Comparison of ENCODE assay signal across 8 cellular contexts in genomic region chr17:62626719-62627218, GRCh38. TPM values are rescaled to one million over a fixed set of nuclear protein-coding genes. Genes with fewer than 3 reads are reported as not detected.
DNase-seq lines count a peak whose midpoint lies in the region; ATAC-seq and TF ChIP-seq lines count a peak whose summit lies in the region.

No MANE protein-coding gene starts in this region.

- in situ Hi-C loops in SK-MEL-5 (cut with HindIII; ENCODE audit: low pct_unique_long_range_greater_than_20kb, low sequenced_read_pairs), result no loop called here

- no peak for TF ChIP-seq CTCF in epithelial cell of proximal tubule (conservative IDR thresholded peaks at IDR 0.05; ENCODE audit: low read depth, low read length)

- H3K4me3 ChIP-seq in epithelial cell of proximal tubule (ENCODE audit: low read depth, low read length), result peak overlapping the region; percentile 68

- DNase-seq in NOMO-1 (lab: John Stamatoyannopoulos, UW; ENCODE audit: unreplicated experiment in 2 of 2) (peak; percentile 33 to 39), NOMO-1 treated with dmso at 0.1 percent for 144 hours (lab: John Stamatoyannopoulos, UW; ENCODE audit: unreplicated experiment) (no peak), SK-MEL-5 (ENCODE audit: low read depth, low spot score) (peak; percentile 44), epithelial cell of proximal tubule (ENCODE audit: low read depth) (no peak), myocyte (ENCODE audit: low read depth) (peak; percentile 65), NCI-H2081 (lab: John Stamatoyannopoulos, UW) (no peak), DMS79 treated with DMSO at 0.1 percent for 48 hours (lab: John Stamatoyannopoulos, UW) (no peak)

- no peak for ATAC-seq in activated CD4-positive, CD25-positive, alpha-beta regulatory T cell treated with anti-CD3 and anti-CD28 coated beads, Interleukin-2, amount 50 U/mL, for 24 hours

RNA-seq across cellular contexts. Expression of gene MRC2, which starts 0.7 kb away (rescaled TPM):
- total RNA-seq in SK-MEL-5 (2014; rRNA removed; shearing (Covaris generic)), result 7.6 and 8.0 TPM in 2 replicates
- polyA plus RNA-seq in SK-MEL-5 (2015; cell fraction: cytosol; rRNA removed), result 18.8 and 25.2 TPM in 2 replicates
- 13.7 and 21.7 TPM in 2 replicates for polyA plus RNA-seq in SK-MEL-5 (2015; cell fraction: nucleus; rRNA removed)
- total RNA-seq in epithelial cell of proximal tubule (15.0 and 50.4 TPM in 2 replicates), myocyte (143 and 161 TPM in 2 replicates)
- 664 TPM for polyA plus RNA-seq in myocyte (2012)

Comparison
In these comparisons a context has a peak if more than half of its experiments do, and no peak if none do; other contexts are left out.
1. DNase-seq: peak in NOMO-1 (2 of 2), SK-MEL-5 (single experiment) and myocyte (single experiment); none in NOMO-1 treated with dmso at 0.1 percent for 144 hours (single experiment), epithelial cell of proximal tubule (single experiment), NCI-H2081 (0 of 2) and DMS79 treated with DMSO at 0.1 percent for 48 hours (single experiment).